In the genomic region with DNA sequence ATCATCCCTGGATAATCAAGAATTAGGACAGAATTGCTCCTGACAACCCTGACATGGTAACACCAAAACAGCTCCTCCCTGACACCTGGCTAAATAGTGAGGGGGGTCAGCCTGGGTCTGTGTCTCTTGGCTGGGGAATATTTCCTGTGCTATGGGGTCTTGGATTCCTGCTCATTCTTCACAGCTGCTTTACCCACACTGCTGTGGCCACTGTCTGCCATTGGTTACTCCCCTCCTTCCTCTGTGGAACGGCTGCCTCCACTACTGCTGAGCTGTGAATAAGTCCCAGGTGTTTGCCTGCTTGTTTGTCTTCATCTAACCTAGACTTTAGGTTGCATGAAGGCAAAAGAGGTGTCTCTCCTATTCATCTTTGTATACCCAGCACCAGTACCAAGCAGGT, we compare ENCODE assay signal across 14 cellular contexts. TPM values are rescaled to one million over a fixed set of nuclear protein-coding genes. Genes with fewer than 3 reads are reported as not detected.
DNase-seq lines count a peak whose midpoint lies in the region; TF ChIP-seq lines count a peak whose summit lies in the region.
"Had no signal": no experiment of that assay in that cellular context is flagged by ENCODE, and none has a peak within 500 bp of the region (broad histone marks: within the 10 kb centered on the region; RNA-seq: fewer than 3 reads in every experiment).

No MANE protein-coding gene starts in this region.

- H3K4me3 ChIP-seq in osteoblast (ENCODE audit: insufficient read depth, low read length): no peak overlapping the region
- H3K4me3 ChIP-seq: A549, tibial nerve had no signal

- no peaks in the 10 kb centered on the region for H3K4me1 ChIP-seq in osteoblast (ENCODE audit: insufficient read depth, low read length)

- no peaks in the 10 kb centered on the region for H3K36me3 ChIP-seq in KOPT-K1 (ENCODE audit: insufficient read depth, low read length)
- H3K36me3 ChIP-seq in osteoblast (ENCODE audit: insufficient read depth, low read length): no peaks in the 10 kb centered on the region
- H3K36me3 ChIP-seq: tibial nerve had no signal

- no peak overlapping the region for H2AFZ ChIP-seq in osteoblast (ENCODE audit: low read length)

- H3K27me3 ChIP-seq in osteoblast (ENCODE audit: insufficient read depth, low read length): no peaks in the 10 kb centered on the region
- H3K27me3 ChIP-seq: tibial nerve had no signal

- H3K27me3 Mint-ChIP-seq in activated naive CD8-positive, alpha-beta T cell treated with anti-CD3 and anti-CD28 coated beads for 36 hours: no peaks in the 10 kb centered on the region

- H3K4me2 ChIP-seq in osteoblast (ENCODE audit: insufficient read depth, low read length): no peak overlapping the region
- H3K4me2 ChIP-seq: A549 had no signal

- H3K36me3 Mint-ChIP-seq in activated naive CD8-positive, alpha-beta T cell treated with anti-CD3 and anti-CD28 coated beads for 36 hours: peaks cover 17% of the 10 kb centered on the region

- DNase-seq in NCI-H748 (lab: John Stamatoyannopoulos, UW; ENCODE audit: unreplicated experiment) (peak; percentile 29), NCI-H748 treated with DMSO at 0.1 percent for 48 hours (lab: John Stamatoyannopoulos, UW) (no peak), osteoblast (ENCODE audit: insufficient read length, low spot score, missing footprints) (peak; percentile 23), posterior vena cava (ENCODE audit: low spot score) (no peak), GDM1 (lab: John Stamatoyannopoulos, UW) (no peak), NCI-H2196 (lab: John Stamatoyannopoulos, UW; ENCODE audit: unreplicated experiment) (no peak)
- DNase-seq in activated naive CD8-positive, alpha-beta T cell treated with anti-CD3 and anti-CD28 coated beads for 36 hours: no peak
- DNase-seq: activated CD4-positive, CD25-positive, alpha-beta regulatory T cell; activated effector memory CD4-positive, alpha-beta T cell treated with Interleukin-2 at 50 U/mL for 16 hours; cerebellar nuclear complex; NCI-H446 had no signal

- TF ChIP-seq CTCF in osteoblast (IDR thresholded peaks at IDR 0.05; ENCODE audit: extremely low read depth, low read depth, low read length): no peak

- no peaks in the 10 kb centered on the region for H4K20me1 ChIP-seq in osteoblast (ENCODE audit: insufficient read depth, low read length)

- no peaks in the 10 kb centered on the region for H3K79me2 ChIP-seq in osteoblast (ENCODE audit: insufficient read depth, low read length)

- H3K9me3 ChIP-seq in KOPT-K1 (ENCODE audit: insufficient read depth, low read length, poor library complexity, severe bottlenecking) (peaks cover 12% of the 10 kb centered on the region), osteoblast (ENCODE audit: low read depth, low read length) (no peaks in the 10 kb centered on the region)
- H3K9me3 ChIP-seq: tibial nerve had no signal

- H3K27ac ChIP-seq in KOPT-K1 (ENCODE audit: low read depth, low read length, poor library complexity, severe bottlenecking) (peak overlapping the region; percentile 97), osteoblast (ENCODE audit: low read depth, low read length) (no peak overlapping the region)
- H3K27ac ChIP-seq: A549 had no signal

- H3K9me3 Mint-ChIP-seq in activated naive CD8-positive, alpha-beta T cell treated with anti-CD3 and anti-CD28 coated beads for 36 hours: peaks cover 13% of the 10 kb centered on the region

- intact Hi-C loops in posterior vena cava (cut with DNase I): no loop called here

- H3K4me1 Mint-ChIP-seq in activated naive CD8-positive, alpha-beta T cell treated with anti-CD3 and anti-CD28 coated beads for 36 hours: peaks cover 22% of the 10 kb centered on the region

- peak overlapping the region; percentile 14 for H3K27ac Mint-ChIP-seq in activated naive CD8-positive, alpha-beta T cell treated with anti-CD3 and anti-CD28 coated beads for 36 hours

- H3K4me3 Mint-ChIP-seq in activated naive CD8-positive, alpha-beta T cell treated with anti-CD3 and anti-CD28 coated beads for 36 hours: no peak overlapping the region

RNA-seq across cellular contexts. Expression of gene TXLNB, which starts 33.9 kb away (rescaled TPM):
- total RNA-seq in activated naive CD8-positive, alpha-beta T cell treated with anti-CD3 and anti-CD28 coated beads for 36 hours: under 1 TPM; 0.18 to 0.19 TPM
- total RNA-seq in osteoblast (0.59 and 1.8 TPM in 2 replicates), posterior vena cava (1 to 10 TPM; 1.1 to 1.7 TPM)

RNA-seq across cellular contexts. Expression of gene CITED2, which starts 48.8 kb away (rescaled TPM):
- total RNA-seq in activated naive CD8-positive, alpha-beta T cell treated with anti-CD3 and anti-CD28 coated beads for 36 hours: 10 to 100 TPM; 28.4 to 28.5 TPM
- 180 and 223 TPM in 2 replicates for total RNA-seq in osteoblast
- 100 to 1,000 TPM in 1 of 2 donors, 10 to 100 TPM in 1; 85.4 to 132 TPM for total RNA-seq in posterior vena cava

Comparison
In these comparisons a context has a peak if more than half of its experiments do, and no peak if none do; other contexts are left out.
1. DNase-seq: peak in NCI-H748 (single experiment) and osteoblast (single experiment); none in NCI-H748 treated with DMSO at 0.1 percent for 48 hours (single experiment), activated naive CD8-positive, alpha-beta T cell treated with anti-CD3 and anti-CD28 coated beads for 36 hours (single experiment), posterior vena cava (single experiment), GDM1 (single experiment) and NCI-H2196 (single experiment).